8 cellular contexts compared by ENCODE assay signal in the genomic region with DNA sequence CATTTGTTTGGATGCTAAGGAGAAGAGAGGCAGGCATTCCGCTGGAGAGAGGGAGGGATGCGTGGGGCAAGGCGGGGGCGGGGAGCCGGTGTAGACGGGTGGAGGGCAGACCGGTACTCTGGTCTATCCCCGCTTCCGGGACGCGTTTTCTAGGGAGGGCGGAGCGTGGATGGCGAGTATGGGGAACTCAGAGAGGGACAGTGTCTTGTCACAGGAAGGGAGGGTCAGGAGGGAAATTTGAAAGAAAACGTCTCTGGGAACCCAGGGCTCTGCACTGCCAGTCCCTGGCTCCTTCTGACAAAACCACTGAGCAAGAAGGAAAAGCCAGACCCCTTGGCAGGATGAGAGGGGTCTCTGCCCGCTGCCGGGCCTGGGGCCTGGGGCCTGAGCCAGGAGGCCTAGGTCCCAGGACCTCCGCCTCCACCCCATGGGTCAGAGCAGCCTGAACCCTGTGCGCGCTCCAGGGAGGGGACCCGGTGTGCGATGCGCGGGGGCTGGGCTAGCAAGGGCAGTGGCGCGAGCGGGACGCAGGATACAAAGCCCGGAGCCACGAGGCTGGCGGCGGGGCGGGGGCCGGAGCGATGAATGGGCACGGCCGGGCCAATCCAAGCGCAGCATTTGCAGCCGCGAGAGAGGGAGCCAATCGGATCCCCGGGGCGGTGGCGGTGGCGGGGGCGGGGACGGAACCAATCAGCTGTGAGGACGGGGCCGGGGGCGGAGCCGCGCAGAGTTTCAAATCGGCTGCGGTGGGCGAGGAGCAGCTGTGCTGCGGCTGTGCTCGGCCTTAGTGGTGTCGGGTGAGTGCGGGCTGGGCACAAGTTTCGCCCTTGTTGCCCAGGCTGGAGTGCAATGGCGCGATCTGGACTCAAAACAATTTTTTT. TPM values are rescaled to one million over a fixed set of nuclear protein-coding genes. Genes with fewer than 3 reads are reported as not detected.
DNase-seq lines count a peak whose midpoint lies in the region; ATAC-seq and TF ChIP-seq lines count a peak whose summit lies in the region.

PIMREG (plus strand) TSS at position 764 of the 881 bp plus-strand sequence. CDS start 656 bp downstream, outside the sequence.

- H3K9me3 Mint-ChIP-seq in activated CD8-positive, alpha-beta T cell treated with anti-CD3 and anti-CD28 coated beads for 36 hours: no peaks in the 10 kb centered on the region

- H3K4me1 Mint-ChIP-seq in activated CD8-positive, alpha-beta T cell treated with anti-CD3 and anti-CD28 coated beads for 36 hours (ENCODE audit: low read depth): peaks cover 12% of the 10 kb centered on the region

- POLR2A ChIA-PET in activated CD8-positive, alpha-beta T cell treated with anti-CD3 and anti-CD28 coated beads for 36 hours (lab: Charles Lee): interaction anchor here (0.6 to 1.5 kb wide), 3 partner anchors 10 to 106 kb away, joined by 3 to 5 read pairs (median 3); no protein-coding TSS in a partner anchor

- H3K4me3 Mint-ChIP-seq in activated CD8-positive, alpha-beta T cell treated with anti-CD3 and anti-CD28 coated beads for 36 hours: peak within 1 kb of the TSS; percentile 76

- intact Hi-C loops in activated CD8-positive, alpha-beta T cell treated with anti-CD3 and anti-CD28 coated beads for 36 hours (cut with micrococcal nuclease): no loop called here

- H3K4me3 ChIP-seq in BE2C (ENCODE audit: low read depth, low read length): peak within 1 kb of the TSS; percentile 65

- DNase-seq in BE2C (peak; percentile 94), GM19240 (ENCODE audit: insufficient read length, low spot score) (peak; percentile 89), NCI-H69 (lab: John Stamatoyannopoulos, UW) (peak; percentile 96), lung microvascular endothelial cell (ENCODE audit: low read depth in 2 of 2) (peak; percentile 93 to 95)
- peak; percentile 98 for DNase-seq in activated CD8-positive, alpha-beta T cell treated with anti-CD3 and anti-CD28 coated beads for 36 hours
- DNase-seq in effector CD4-positive, alpha-beta T cell: peak; percentile 88
- peak; percentile 90 to 95 (median 90) for DNase-seq in stimulated activated CD4-positive, alpha-beta T cell treated with anti-CD3 and anti-CD28 coated beads, TNF-alpha, amount 100 ng/mL, for 24 hours (ENCODE audit: low read depth in 3 of 3)

- peak; percentile 62 for ATAC-seq in HG03457 (IDR thresholded peaks at IDR 0.05; ENCODE audit: unreplicated experiment)
- ATAC-seq in activated CD8-positive, alpha-beta T cell treated with anti-CD3 and anti-CD28 coated beads for 36 hours: peak; percentile 97

- H3K27ac Mint-ChIP-seq in activated CD8-positive, alpha-beta T cell treated with anti-CD3 and anti-CD28 coated beads for 36 hours: peak within 1 kb of the TSS; percentile 84

- no peaks in the 10 kb centered on the region for H3K27me3 ChIP-seq in BE2C

- no peaks in the 10 kb centered on the region for H3K36me3 Mint-ChIP-seq in activated CD8-positive, alpha-beta T cell treated with anti-CD3 and anti-CD28 coated beads for 36 hours (ENCODE audit: low read depth)

- peaks cover 8% of the 10 kb centered on the region for H3K27me3 Mint-ChIP-seq in activated CD8-positive, alpha-beta T cell treated with anti-CD3 and anti-CD28 coated beads for 36 hours

- H3K9me3 ChIP-seq in BE2C: no peaks in the 10 kb centered on the region

- CTCF ChIA-PET in activated CD8-positive, alpha-beta T cell treated with anti-CD3 and anti-CD28 coated beads for 36 hours (lab: Charles Lee): interaction anchor here (1.0 kb wide), 1 partner anchor 29 kb away, joined by 3 read pairs; no protein-coding TSS in a partner anchor

- TF ChIP-seq CTCF in BE2C (IDR thresholded peaks at IDR 0.05; ENCODE audit: low read depth, low read length): no peak
- TF ChIP-seq CTCF in activated CD8-positive, alpha-beta T cell treated with anti-CD3 and anti-CD28 coated beads for 36 hours (IDR thresholded peaks at IDR 0.05): no peak

- no peaks in the 10 kb centered on the region; the same call in none of the 2 replicates for H3K36me3 ChIP-seq in BE2C

- no peaks in the 10 kb centered on the region for H3K4me1 ChIP-seq in BE2C

RNA-seq across cellular contexts. Expression of gene PIMREG, which starts in this region (rescaled TPM):
- polyA plus RNA-seq in BE2C (2012; ENCODE audit: insufficient read depth, insufficient read length, low read depth): 5.6 TPM
- total RNA-seq in activated CD8-positive, alpha-beta T cell treated with anti-CD3 and anti-CD28 coated beads for 36 hours: 1 to 10 TPM; 3.7 to 4.6 TPM
- total RNA-seq in lung microvascular endothelial cell: 4.6 and 10.5 TPM in 2 replicates

Comparison
In these comparisons a context has a peak if more than half of its experiments do, and no peak if none do; other contexts are left out.
1. Peak in every context shown above with its lines: DNase-seq, ATAC-seq and H3K4me3 ChIP-seq.